12 cellular contexts compared by ENCODE assay signal in genomic region chr1:27868556-27868931, GRCh38. TPM values are rescaled to one million over a fixed set of nuclear protein-coding genes. Genes with fewer than 3 reads are reported as not detected.
DNase-seq lines count a peak whose midpoint lies in the region; ATAC-seq and TF ChIP-seq lines count a peak whose summit lies in the region.
"Had no signal": no experiment of that assay in that cellular context is flagged by ENCODE, and none has a peak within 500 bp of the region (broad histone marks: within the 10 kb centered on the region; RNA-seq: fewer than 3 reads in every experiment).

No MANE protein-coding gene starts in this region.

- no peak overlapping the region for H4K8ac ChIP-seq in IMR-90 (ENCODE audit: low read depth in 2 of 2, low read length in 2 of 2)

- no peak overlapping the region for H3K9ac ChIP-seq in IMR-90 (ENCODE audit: low read depth, low read length)

- TF ChIP-seq CTCF in CD14-positive monocyte (IDR thresholded peaks at IDR 0.05) = no peak
- TF ChIP-seq CTCF in IMR-90 (conservative IDR thresholded peaks at IDR 0.05; ENCODE audit: low read depth, low read length) = no peak

- H3K27ac Mint-ChIP-seq in CD14-positive monocyte = peak overlapping the region; percentile 90 to 95 (median 93)
- H3K27ac Mint-ChIP-seq in activated naive CD8-positive, alpha-beta T cell treated with anti-CD3 and anti-CD28 coated beads for 36 hours = peak overlapping the region; percentile 91
- peak overlapping the region; percentile 88 to 99 (median 96) for H3K27ac Mint-ChIP-seq in naive thymus-derived CD4-positive, alpha-beta T cell

- intact Hi-C loops in CD14-positive monocyte (cut with micrococcal nuclease) = no loop called here
- intact Hi-C loops in IMR-90 (cut with micrococcal nuclease) = no loop called here
- intact Hi-C loops in naive thymus-derived CD4-positive, alpha-beta T cell (cut with micrococcal nuclease) = no loop called here

- no peak overlapping the region for H3K4me2 ChIP-seq in IMR-90 (ENCODE audit: low read depth, low read length)

- no peak overlapping the region for H3K14ac ChIP-seq in IMR-90 (replicated peaks; ENCODE audit: low read depth, low read length)

- peaks cover 7% of the 10 kb centered on the region; the same call in 1 of the 2 replicates for H3K9me1 ChIP-seq in IMR-90 (ENCODE audit: insufficient read depth, low read length)

- no peak overlapping the region for H3K27ac ChIP-seq in IMR-90 (ENCODE audit: insufficient read depth, low read length)
- peak overlapping the region; percentile 72 for H3K27ac ChIP-seq in naive thymus-derived CD4-positive, alpha-beta T cell (ENCODE audit: low read depth, low read length)

- no peak overlapping the region for H2AK5ac ChIP-seq in IMR-90 (ENCODE audit: low read depth, low read length)

- CTCF ChIA-PET in IMR-90 (lab: Yijun Ruan, JAX) = no interaction called here
- CTCF ChIA-PET in naive thymus-derived CD4-positive, alpha-beta T cell (lab: Charles Lee) = no interaction called here

- H3K9me3 ChIP-seq in IMR-90 (ENCODE audit: control insufficient read depth, insufficient read depth, low read length) = no peaks in the 10 kb centered on the region
- no peaks in the 10 kb centered on the region for H3K9me3 ChIP-seq in naive thymus-derived CD4-positive, alpha-beta T cell (ENCODE audit: control insufficient read depth in 2 of 3, low read length in 3 of 3)
- H3K9me3 ChIP-seq: left lung had no signal

- no TSS peak for BruUV-seq in IMR-90 (replicated peaks; lab: Mats Ljungman, UMichigan)

- H3K27me3 ChIP-seq in IMR-90 (ENCODE audit: control insufficient read depth, insufficient read depth, low read length) = no peaks in the 10 kb centered on the region
- H3K27me3 ChIP-seq in naive thymus-derived CD4-positive, alpha-beta T cell (ENCODE audit: control insufficient read depth in 2 of 2, insufficient read depth in 2 of 2, low read length in 2 of 2) = no peaks in the 10 kb centered on the region
- H3K27me3 ChIP-seq: left lung had no signal

- H2BK120ac ChIP-seq in IMR-90 (ENCODE audit: low read depth, low read length) = no peak overlapping the region

- no peak overlapping the region for H3K4me3 ChIP-seq in IMR-90 (ENCODE audit: insufficient read depth, low read depth, low read length)
- H3K4me3 ChIP-seq in naive thymus-derived CD4-positive, alpha-beta T cell (ENCODE audit: low read length) = peak overlapping the region; percentile 62
- H3K4me3 ChIP-seq: left lung had no signal

- dilution Hi-C loops in IMR-90 (cut with HindIII; ENCODE audit: low sequenced_read_pairs, unreplicated experiment) = no loop called here

- H3K4me3 Mint-ChIP-seq in CD14-positive monocyte = no peak overlapping the region
- H3K4me3 Mint-ChIP-seq in activated naive CD8-positive, alpha-beta T cell treated with anti-CD3 and anti-CD28 coated beads for 36 hours = peak overlapping the region; percentile 66
- H3K4me3 Mint-ChIP-seq in naive thymus-derived CD4-positive, alpha-beta T cell = peak overlapping the region; percentile 74 to 89 (median 84)

- H4K91ac ChIP-seq in IMR-90 (ENCODE audit: insufficient read depth, low read depth, low read length) = no peak overlapping the region

- peak overlapping the region; percentile 64 for H2AFZ ChIP-seq in IMR-90 (replicated peaks; ENCODE audit: low read length, poor library complexity)

- no peak for ATAC-seq in IMR-90 (ENCODE audit: low read depth)
- no peak for ATAC-seq in naive thymus-derived CD4-positive, alpha-beta T cell
- no peak for ATAC-seq in GM19463 (IDR thresholded peaks at IDR 0.05; ENCODE audit: unreplicated experiment)
- ATAC-seq: left lung, SK-N-SH treated with all-trans-retinoic acid at 6 μM for 48 hours had no signal

- no peak overlapping the region for H3K18ac ChIP-seq in IMR-90 (ENCODE audit: low read depth, low read length)

- H2BK5ac ChIP-seq in IMR-90 (ENCODE audit: low read depth, low read length, poor library complexity, severe bottlenecking) = no peak overlapping the region

- no peak for DNase-seq in CD14-positive monocyte (ENCODE audit: low spot score)
- DNase-seq in IMR-90 = no peak
- no peak for DNase-seq in activated naive CD8-positive, alpha-beta T cell treated with anti-CD3 and anti-CD28 coated beads for 36 hours
- no peak for DNase-seq in naive thymus-derived CD4-positive, alpha-beta T cell
- no peak for DNase-seq in mesenteric fat pad (ENCODE audit: low spot score)
- DNase-seq in Kasumi-1 (lab: John Stamatoyannopoulos, UW) = no peak
- no peak for DNase-seq in stimulated activated CD4-positive, alpha-beta T cell treated with anti-CD3 and anti-CD28 coated beads, Interleukin-4, amount 100 ng/mL, for 24 hours
- DNase-seq: glutamatergic neuron, NCI-H748 treated with DMSO at 0.1 percent for 48 hours had no signal

- peaks cover 5 to 9% of the 10 kb centered on the region in 2 donors for H3K36me3 Mint-ChIP-seq in CD14-positive monocyte
- H3K36me3 Mint-ChIP-seq in activated naive CD8-positive, alpha-beta T cell treated with anti-CD3 and anti-CD28 coated beads for 36 hours = no peaks in the 10 kb centered on the region
- H3K36me3 Mint-ChIP-seq in naive thymus-derived CD4-positive, alpha-beta T cell = peaks cover 0 to 6% (median 5%) of the 10 kb centered on the region in 5 donors

- POLR2A ChIA-PET in IMR-90 (lab: Charles Lee; ENCODE audit: unreplicated experiment) = no interaction called here
- POLR2A ChIA-PET in naive thymus-derived CD4-positive, alpha-beta T cell (lab: Charles Lee) = interaction anchor here (0.9 to 1.1 kb wide), 2 partner anchors 10 to 83 kb away, joined by 3 read pairs; no protein-coding TSS in a partner anchor

- peaks cover 0 to 4% (median 0%) of the 10 kb centered on the region in 3 donors for H3K27me3 Mint-ChIP-seq in CD14-positive monocyte (ENCODE audit: low read depth in 3 of 3)
- H3K27me3 Mint-ChIP-seq in activated naive CD8-positive, alpha-beta T cell treated with anti-CD3 and anti-CD28 coated beads for 36 hours = no peaks in the 10 kb centered on the region
- no peaks in the 10 kb centered on the region for H3K27me3 Mint-ChIP-seq in naive thymus-derived CD4-positive, alpha-beta T cell

- H3K4me1 Mint-ChIP-seq in CD14-positive monocyte = peaks cover 66% of the 10 kb centered on the region
- peaks cover 32% of the 10 kb centered on the region for H3K4me1 Mint-ChIP-seq in activated naive CD8-positive, alpha-beta T cell treated with anti-CD3 and anti-CD28 coated beads for 36 hours
- H3K4me1 Mint-ChIP-seq in naive thymus-derived CD4-positive, alpha-beta T cell = peaks cover 33 to 71% (median 53%) of the 10 kb centered on the region in 7 donors

- H3K23ac ChIP-seq in IMR-90 (ENCODE audit: low read depth, low read length) = no peak overlapping the region

- no peak overlapping the region for H2BK15ac ChIP-seq in IMR-90 (ENCODE audit: low read depth, low read length)

- TF ChIP-seq RAD21 in IMR-90 (IDR thresholded peaks at IDR 0.05; ENCODE audit: low read length) = no peak

- H3K36me3 ChIP-seq in IMR-90 (ENCODE audit: control insufficient read depth, insufficient read depth, low read length) = no peaks in the 10 kb centered on the region
- H3K36me3 ChIP-seq in naive thymus-derived CD4-positive, alpha-beta T cell (ENCODE audit: control insufficient read depth in 2 of 3, insufficient read depth in 3 of 3, low read length in 3 of 3) = peaks cover 0 to 8% (median 0%) of the 10 kb centered on the region in 3 experiments
- H3K36me3 ChIP-seq: left lung had no signal

- no peak overlapping the region for H4K5ac ChIP-seq in IMR-90 (ENCODE audit: low read depth, low read length)

- no peak overlapping the region for H2AK9ac ChIP-seq in IMR-90 (replicated peaks; ENCODE audit: low read depth, low read length, poor library complexity)

- in situ Hi-C loops in IMR-90 (cut with MboI; ENCODE audit: low sequenced_read_pairs) = loop anchor here (25.0 kb wide), 1 partner anchor 344 kb away; no protein-coding TSS in a partner anchor

- H2BK20ac ChIP-seq in IMR-90 (ENCODE audit: low read depth, low read length) = no peak overlapping the region

- no peaks in the 10 kb centered on the region for H4K20me1 ChIP-seq in IMR-90 (ENCODE audit: insufficient read depth, low read length)

- TF ChIP-seq POLR2A in IMR-90 (IDR thresholded peaks at IDR 0.05; ENCODE audit: low read depth, low read length) = no peak

- peaks cover 0 to 4% (median 0%) of the 10 kb centered on the region in 7 donors for H3K9me3 Mint-ChIP-seq in CD14-positive monocyte
- H3K9me3 Mint-ChIP-seq in activated naive CD8-positive, alpha-beta T cell treated with anti-CD3 and anti-CD28 coated beads for 36 hours = no peaks in the 10 kb centered on the region
- no peaks in the 10 kb centered on the region for H3K9me3 Mint-ChIP-seq in naive thymus-derived CD4-positive, alpha-beta T cell

- WGBS in IMR-90 (ENCODE audit: extremely low coverage in 2 of 2, insufficient read length in 1 of 2), 2 experiments = 82% methylated on average over 7 of the region's 11 CpGs; no CpG with 5 or more reads in 1 of the 2 experiments

- peaks cover 9% of the 10 kb centered on the region for H3K4me1 ChIP-seq in IMR-90 (ENCODE audit: control insufficient read depth, insufficient read depth, low read length)
- H3K4me1 ChIP-seq in naive thymus-derived CD4-positive, alpha-beta T cell (ENCODE audit: control insufficient read depth in 2 of 2, insufficient read depth in 2 of 2, low read length in 2 of 2) = peaks cover 32 to 38% of the 10 kb centered on the region in 2 donors

- no peak overlapping the region for H3K4ac ChIP-seq in IMR-90 (ENCODE audit: low read depth, low read length)

- H3K56ac ChIP-seq in IMR-90 (ENCODE audit: extremely low read depth, insufficient read depth, low read length) = no peak overlapping the region

- H3K79me1 ChIP-seq in IMR-90 (ENCODE audit: low read depth in 1 of 2, low read length in 2 of 2) = peaks cover 0 to 6% of the 10 kb centered on the region in 2 experiments; a peak in 1 of 4 replicates

RNA-seq across cellular contexts. Expression of gene THEMIS2, which starts 3.8 kb away (rescaled TPM):
- polyA plus RNA-seq in CD14-positive monocyte (100 to 1,000 TPM; 306 to 344 TPM), IMR-90 (2012; rRNA removed) (4.9 and 5.0 TPM in 2 replicates)
- total RNA-seq in IMR-90 (2012; rRNA removed) (3.6 and 4.5 TPM in 2 replicates), mesenteric fat pad (64.9 TPM)
- polyA plus RNA-seq in IMR-90 (2012; cell fraction: cytosol; rRNA removed) = 5.7 and 7.2 TPM in 2 replicates
- polyA plus RNA-seq in IMR-90 (2012; cell fraction: nucleus; rRNA removed; ENCODE audit: low replicate concordance) = 7.4 and 9.4 TPM in 2 replicates
- total RNA-seq in activated naive CD8-positive, alpha-beta T cell treated with anti-CD3 and anti-CD28 coated beads for 36 hours = 10 to 100 TPM; 18.9 to 19.6 TPM
- 100 to 1,000 TPM in 1 of 5 experiments, 10 to 100 TPM in 4; 48.8 to 234 (median 72.3) TPM for total RNA-seq in naive thymus-derived CD4-positive, alpha-beta T cell
- polyA plus RNA-seq in naive thymus-derived CD4-positive, alpha-beta T cell = 10 to 100 TPM; 24.8 to 97.1 TPM

RNA-seq across cellular contexts. Expression of gene PPP1R8, which starts 38.0 kb away (rescaled TPM):
- polyA plus RNA-seq in CD14-positive monocyte (10 to 100 TPM; 21.4 to 23.9 TPM), IMR-90 (2012; rRNA removed) (43.3 and 53.8 TPM in 2 replicates)
- total RNA-seq in IMR-90 (2012; rRNA removed) (60.5 and 80.1 TPM in 2 replicates), mesenteric fat pad (35.3 TPM)
- 21.8 and 33.3 TPM in 2 replicates for polyA plus RNA-seq in IMR-90 (2012; cell fraction: cytosol; rRNA removed)
- polyA plus RNA-seq in IMR-90 (2012; cell fraction: nucleus; rRNA removed; ENCODE audit: low replicate concordance) = 17.4 and 26.8 TPM in 2 replicates
- total RNA-seq in activated naive CD8-positive, alpha-beta T cell treated with anti-CD3 and anti-CD28 coated beads for 36 hours = 10 to 100 TPM; 60.0 to 70.5 TPM
- 10 to 100 TPM; 17.5 to 60.2 (median 39.5) TPM for total RNA-seq in naive thymus-derived CD4-positive, alpha-beta T cell
- 10 to 100 TPM; 37.4 to 45.8 TPM for polyA plus RNA-seq in naive thymus-derived CD4-positive, alpha-beta T cell

RNA-seq across cellular contexts. Expression of gene RPA2, which starts 45.8 kb away (rescaled TPM):
- polyA plus RNA-seq in CD14-positive monocyte (100 to 1,000 TPM in 1 of 2 donors, 10 to 100 TPM in 1; 67.3 to 106 TPM), IMR-90 (2012; rRNA removed) (22.5 and 34.4 TPM in 2 replicates)
- total RNA-seq in IMR-90 (2012; rRNA removed) (30.6 and 45.3 TPM in 2 replicates), mesenteric fat pad (31.6 TPM)
- polyA plus RNA-seq in IMR-90 (2012; cell fraction: cytosol; rRNA removed) = 16.8 and 26.7 TPM in 2 replicates
- polyA plus RNA-seq in IMR-90 (2012; cell fraction: nucleus; rRNA removed; ENCODE audit: low replicate concordance) = 3.9 and 9.4 TPM in 2 replicates
- total RNA-seq in activated naive CD8-positive, alpha-beta T cell treated with anti-CD3 and anti-CD28 coated beads for 36 hours = 100 to 1,000 TPM in 1 of 2 experiments, 10 to 100 TPM in 1; 89.4 to 102 TPM
- 10 to 100 TPM; 20.6 to 72.4 (median 58.6) TPM for total RNA-seq in naive thymus-derived CD4-positive, alpha-beta T cell
- 100 to 1,000 TPM; 224 to 235 TPM for polyA plus RNA-seq in naive thymus-derived CD4-positive, alpha-beta T cell

Comparison
In these comparisons a context has a peak if more than half of its experiments do, and no peak if none do; other contexts are left out.
1. H3K4me3 Mint-ChIP-seq: peak in activated naive CD8-positive, alpha-beta T cell treated with anti-CD3 and anti-CD28 coated beads for 36 hours (single experiment) and naive thymus-derived CD4-positive, alpha-beta T cell (10 of 10); none in CD14-positive monocyte (0 of 2).
2. Peak in every context shown above with its lines, with median percentiles within 50 percentile points of each other: H3K27ac Mint-ChIP-seq.